In genomic region chr16:4674926-4675530, GRCh38 we compare ENCODE assay signal across 21 cellular contexts. TPM values are rescaled to one million over a fixed set of nuclear protein-coding genes. Genes with fewer than 3 reads are reported as not detected.
A peak's percentile ranks its signal among the peaks of the same experiment; 100 is the strongest.
DNase-seq lines count a peak whose midpoint lies in the region; ATAC-seq and TF ChIP-seq lines count a peak whose summit lies in the region.
"Had no signal": no experiment of that assay in that cellular context is flagged by ENCODE, and none has a peak within 500 bp of the region (broad histone marks: within the 10 kb centered on the region; RNA-seq: fewer than 3 reads in every experiment).

No MANE protein-coding gene starts in this region.

- peak overlapping the region; percentile 48 for H3K27ac ChIP-seq in psoas muscle
- H3K27ac ChIP-seq: sigmoid colon, SK-N-MC, thoracic aorta had no signal

- no peak for ATAC-seq in activated T-cell treated with anti-CD3 and anti-CD28 coated beads, Interleukin-2, amount 50 U/mL, for 72 hours (replicated peaks in 1 of 2)
- ATAC-seq in T-helper 17 cell (no peak), psoas muscle (no peak), GM18517 (IDR thresholded peaks at IDR 0.05; ENCODE audit: unreplicated experiment) (no peak), SK-N-SH treated with all-trans-retinoic acid at 6 μM for 48 hours (no peak), GM18520 (IDR thresholded peaks at IDR 0.05; ENCODE audit: unreplicated experiment) (no peak)
- ATAC-seq: Panc1 had no signal

- H3K9me3 Mint-ChIP-seq in activated T-cell treated with anti-CD3 and anti-CD28 coated beads, Interleukin-2, amount 50 U/mL, for 72 hours = no peaks in the 10 kb centered on the region
- H3K9me3 Mint-ChIP-seq in dendritic cell treated with granulocyte-macrophage colony-stimulating factor and Interleukin-4, amounts not matched to agents 40 ng/mL and 50 ng/mL, for 4 days = no peaks in the 10 kb centered on the region

- no peaks in the 10 kb centered on the region for H3K27me3 Mint-ChIP-seq in activated T-cell treated with anti-CD3 and anti-CD28 coated beads, Interleukin-2, amount 50 U/mL, for 72 hours (ENCODE audit: low read depth)
- no peaks in the 10 kb centered on the region for H3K27me3 Mint-ChIP-seq in T-helper 17 cell
- no peaks in the 10 kb centered on the region for H3K27me3 Mint-ChIP-seq in dendritic cell treated with granulocyte-macrophage colony-stimulating factor and Interleukin-4, amounts not matched to agents 40 ng/mL and 50 ng/mL, for 4 days

- H3K4me1 Mint-ChIP-seq in activated T-cell treated with anti-CD3 and anti-CD28 coated beads, Interleukin-2, amount 50 U/mL, for 72 hours (ENCODE audit: low read depth) = peaks cover 35% of the 10 kb centered on the region
- H3K4me1 Mint-ChIP-seq in T-helper 17 cell = peaks cover 23% of the 10 kb centered on the region
- peaks cover 43% of the 10 kb centered on the region for H3K4me1 Mint-ChIP-seq in dendritic cell treated with granulocyte-macrophage colony-stimulating factor and Interleukin-4, amounts not matched to agents 40 ng/mL and 50 ng/mL, for 4 days (ENCODE audit: low read depth)

- WGBS in psoas muscle, 3 donors = 90 to 94% (median 92%) methylated on average over 9 of the region's 9 CpGs

- H3K4me3 ChIP-seq in psoas muscle = no peak overlapping the region
- H3K4me3 ChIP-seq: adrenal gland, sigmoid colon, SK-N-MC, thoracic aorta had no signal

- peaks cover 4 to 69% of the 10 kb centered on the region in 2 donors for H3K36me3 ChIP-seq in psoas muscle (ENCODE audit: insufficient read depth in 1 of 2, low read depth in 1 of 2)

- H3K9me3 ChIP-seq in T-helper 17 cell (ENCODE audit: control insufficient read depth, low read length, poor library complexity, severe bottlenecking) = no peaks in the 10 kb centered on the region
- H3K9me3 ChIP-seq in psoas muscle = no peaks in the 10 kb centered on the region
- H3K9me3 ChIP-seq: adrenal gland, Caco-2, sigmoid colon, thoracic aorta had no signal

- peak overlapping the region; percentile 82 to 86 for H3K4me3 Mint-ChIP-seq in activated T-cell treated with anti-CD3 and anti-CD28 coated beads, Interleukin-2, amount 50 U/mL, for 72 hours
- H3K4me3 Mint-ChIP-seq in T-helper 17 cell = peak overlapping the region; percentile 78
- no peak overlapping the region for H3K4me3 Mint-ChIP-seq in dendritic cell treated with granulocyte-macrophage colony-stimulating factor and Interleukin-4, amounts not matched to agents 40 ng/mL and 50 ng/mL, for 4 days

- peaks cover 2 to 7% of the 10 kb centered on the region in 2 donors for H3K36me3 Mint-ChIP-seq in activated T-cell treated with anti-CD3 and anti-CD28 coated beads, Interleukin-2, amount 50 U/mL, for 72 hours (ENCODE audit: insufficient read depth in 2 of 2)
- peaks cover 4% of the 10 kb centered on the region for H3K36me3 Mint-ChIP-seq in T-helper 17 cell (ENCODE audit: low read depth)
- H3K36me3 Mint-ChIP-seq in dendritic cell treated with granulocyte-macrophage colony-stimulating factor and Interleukin-4, amounts not matched to agents 40 ng/mL and 50 ng/mL, for 4 days (ENCODE audit: low read depth) = peaks cover 50% of the 10 kb centered on the region

- no peak for DNase-seq in activated T-cell treated with anti-CD3 and anti-CD28 coated beads, Interleukin-2, amount 50 U/mL, for 72 hours
- DNase-seq in activated T-cell treated with anti-CD3 and anti-CD28 coated beads, Interleukin-2, amount 50 U/mL, for 48 hours = no peak
- DNase-seq in T-helper 17 cell = no peak
- no peak for DNase-seq in psoas muscle
- DNase-seq: Caco-2; central memory CD4-positive, alpha-beta T cell; effector CD8-positive, alpha-beta T cell; EL; hippocampal formation; midbrain; NCI-H1436; sigmoid colon; stimulated activated CD4-positive, alpha-beta T cell treated with anti-CD3 and anti-CD28 coated beads, Interleukin-4, amount 100 ng/mL, for 1 hour had no signal

- peak overlapping the region; percentile 94 for H3K27ac Mint-ChIP-seq in activated T-cell treated with anti-CD3 and anti-CD28 coated beads, Interleukin-2, amount 50 U/mL, for 72 hours
- peak overlapping the region; percentile 95 for H3K27ac Mint-ChIP-seq in T-helper 17 cell
- H3K27ac Mint-ChIP-seq in dendritic cell treated with granulocyte-macrophage colony-stimulating factor and Interleukin-4, amounts not matched to agents 40 ng/mL and 50 ng/mL, for 4 days = peak overlapping the region; percentile 70

- peaks cover 15% of the 10 kb centered on the region for H3K4me1 ChIP-seq in psoas muscle
- H3K4me1 ChIP-seq: Caco-2 had no signal

- H3K27me3 ChIP-seq in psoas muscle (ENCODE audit: insufficient read depth in 3 of 3, low read length in 2 of 3) = no peaks in the 10 kb centered on the region
- H3K27me3 ChIP-seq: adrenal gland, sigmoid colon had no signal

- no peak for TF ChIP-seq CTCF in psoas muscle (IDR thresholded peaks at IDR 0.05)

- intact Hi-C loops in dendritic cell treated with granulocyte-macrophage colony-stimulating factor and Interleukin-4, amounts not matched to agents 40 ng/mL and 50 ng/mL, for 4 days (cut with micrococcal nuclease) = no loop called here
- intact Hi-C loops in psoas muscle (cut with DNase I) = no loop called here

TF ChIP-seq in SK-N-SH treated with all-trans-retinoic acid at 6 μM for 48 hours, 23 proteins besides CTCF, POLR2A, EP300 and RAD21 (continues in another document):
- TF ChIP-seq SNAI2 (CRISPR knock-in tag; IDR thresholded peaks at IDR 0.05) = no peak
- no peak for TF ChIP-seq CSRNP3 (CRISPR knock-in tag; IDR thresholded peaks at IDR 0.05)
- no peak for TF ChIP-seq POU6F1 (CRISPR knock-in tag; IDR thresholded peaks at IDR 0.05; ENCODE audit: borderline replicate concordance, low read depth)
- no peak for TF ChIP-seq ZNF70 (CRISPR knock-in tag; IDR thresholded peaks at IDR 0.05)
- no peak for TF ChIP-seq ARNTL (CRISPR knock-in tag; IDR thresholded peaks at IDR 0.05; ENCODE audit: borderline replicate concordance, low read depth)
- no peak for TF ChIP-seq OSR1 (CRISPR knock-in tag; IDR thresholded peaks at IDR 0.05)
- TF ChIP-seq BACH2 (CRISPR knock-in tag; IDR thresholded peaks at IDR 0.05; ENCODE audit: borderline replicate concordance) = no peak
- no peak for TF ChIP-seq ZC3H10 (CRISPR knock-in tag; IDR thresholded peaks at IDR 0.05)
- TF ChIP-seq CSDC2 (CRISPR knock-in tag; IDR thresholded peaks at IDR 0.05) = no peak
- TF ChIP-seq RARB (CRISPR knock-in tag; IDR thresholded peaks at IDR 0.05) = no peak

RNA-seq across cellular contexts. Expression of gene NUDT16L1, which starts 18.3 kb away (rescaled TPM):
- 10 to 100 TPM; 22.8 to 28.0 TPM for total RNA-seq in activated T-cell treated with anti-CD3 and anti-CD28 coated beads, Interleukin-2, amount 50 U/mL, for 72 hours
- total RNA-seq in T-helper 17 cell (10 to 100 TPM; 44.7 to 49.6 TPM), psoas muscle (10 to 100 TPM in 1 of 4 donors, 1 to 10 TPM in 3; 6.3 to 20.2 (median 8.4) TPM)
- polyA plus RNA-seq in psoas muscle = 1 to 10 TPM; 6.6 to 9.7 (median 7.4) TPM

RNA-seq across cellular contexts. Expression of gene MGRN1, which starts 50.4 kb away (rescaled TPM):
- total RNA-seq in activated T-cell treated with anti-CD3 and anti-CD28 coated beads, Interleukin-2, amount 50 U/mL, for 72 hours = 100 to 1,000 TPM; 107 to 116 TPM
- total RNA-seq in T-helper 17 cell = 10 to 100 TPM; 69.3 to 74.7 TPM
- 10 to 100 TPM; 44.2 to 63.1 (median 59.4) TPM for total RNA-seq in psoas muscle
- polyA plus RNA-seq in psoas muscle = 10 to 100 TPM; 20.2 to 36.3 (median 24.6) TPM

RNA-seq across cellular contexts. Expression of gene ANKS3, which starts 59.0 kb away (rescaled TPM):
- total RNA-seq in activated T-cell treated with anti-CD3 and anti-CD28 coated beads, Interleukin-2, amount 50 U/mL, for 72 hours = 10 to 100 TPM; 18.0 to 20.6 TPM
- total RNA-seq in T-helper 17 cell (10 to 100 TPM; 15.6 to 20.0 TPM), psoas muscle (1 to 10 TPM; 5.2 to 9.1 (median 7.4) TPM)
- 10 to 100 TPM; 10.7 to 15.0 (median 14.2) TPM for polyA plus RNA-seq in psoas muscle

RNA-seq across cellular contexts. Expression of gene DNAAF8, which starts 59.3 kb away (rescaled TPM):
- total RNA-seq in activated T-cell treated with anti-CD3 and anti-CD28 coated beads, Interleukin-2, amount 50 U/mL, for 72 hours = under 1 TPM in 1 of 2 donors, not detected in 1; 0.48 TPM
- not detected for total RNA-seq in T-helper 17 cell
- total RNA-seq in psoas muscle = 1 to 10 TPM in 1 of 4 donors, under 1 TPM in 2, not detected in 1; 0.42 to 1.1 (median 0.71) TPM
- polyA plus RNA-seq in psoas muscle = 1 to 10 TPM; 1.2 to 2.1 (median 1.8) TPM
- total RNA-seq: thoracic aorta had no signal
